In genomic region chr5:131751551-131751950, GRCh38 we compare ENCODE assay signal across 21 cellular contexts.
"Had no signal": no experiment of that assay in that cellular context is flagged by ENCODE, and none has a peak within 500 bp of the region (broad histone marks: within the 10 kb centered on the region; RNA-seq: fewer than 3 reads in every experiment).

No MANE protein-coding gene starts in this region.

- H3K36me3 Mint-ChIP-seq: immature natural killer cell; natural killer cell; stimulated activated effector memory CD8-positive, alpha-beta T cell treated with anti-CD3 and anti-CD28 coated beads, Interleukin-12 subunit alpha, Interleukin-12 subunit beta, amount 100 ng/mL, for 72 hours had no signal

- H3K9me3 Mint-ChIP-seq: immature natural killer cell; memory B cell; natural killer cell; neural crest cell; stimulated activated effector memory CD8-positive, alpha-beta T cell treated with anti-CD3 and anti-CD28 coated beads, Interleukin-12 subunit alpha, Interleukin-12 subunit beta, amount 100 ng/mL, for 72 hours; stimulated activated naive CD8-positive, alpha-beta T cell treated with anti-CD3 and anti-CD28 coated beads, Interleukin-15, Interleukin-2, amounts not matched to agents 100 ng/mL and 50 ng/mL, for 24 hours had no signal

- H3K27me3 Mint-ChIP-seq: memory B cell; stimulated activated naive CD8-positive, alpha-beta T cell treated with anti-CD3 and anti-CD28 coated beads, Interleukin-15, Interleukin-2, amounts not matched to agents 100 ng/mL and 50 ng/mL, for 24 hours had no signal

- H3K9me3 ChIP-seq: left ventricle myocardium inferior, lower lobe of right lung, right atrium auricular region, tibial artery, upper lobe of left lung, uterus had no signal

- H3K27ac Mint-ChIP-seq: endodermal cell; memory B cell; mesothelial cell of epicardium; natural killer cell; stimulated activated effector memory CD8-positive, alpha-beta T cell treated with anti-CD3 and anti-CD28 coated beads, Interleukin-12 subunit alpha, Interleukin-12 subunit beta, amount 100 ng/mL, for 72 hours; stimulated activated naive CD8-positive, alpha-beta T cell treated with anti-CD3 and anti-CD28 coated beads, Interleukin-15, Interleukin-2, amounts not matched to agents 100 ng/mL and 50 ng/mL, for 24 hours had no signal

- H3K4me1 Mint-ChIP-seq: endodermal cell had no signal

- H3K4me3 Mint-ChIP-seq: endodermal cell; immature natural killer cell; memory B cell; mesothelial cell of epicardium; natural killer cell; neural crest cell; stimulated activated effector memory CD8-positive, alpha-beta T cell treated with anti-CD3 and anti-CD28 coated beads, Interleukin-12 subunit alpha, Interleukin-12 subunit beta, amount 100 ng/mL, for 72 hours; stimulated activated naive CD8-positive, alpha-beta T cell treated with anti-CD3 and anti-CD28 coated beads, Interleukin-15, Interleukin-2, amounts not matched to agents 100 ng/mL and 50 ng/mL, for 24 hours had no signal

- ATAC-seq: left cardiac atrium; lower lobe of right lung; natural killer cell; stimulated activated effector memory CD8-positive, alpha-beta T cell treated with anti-CD3 and anti-CD28 coated beads, Interleukin-12 subunit alpha, Interleukin-12 subunit beta, amount 100 ng/mL, for 72 hours had no signal

- H3K27me3 ChIP-seq: right atrium auricular region, tibial artery, upper lobe of left lung, uterus had no signal

- H3K4me3 ChIP-seq: coronary artery, left ventricle myocardium inferior, lower lobe of right lung, right atrium auricular region, tibial artery, upper lobe of left lung, uterus had no signal

- H3K27ac ChIP-seq: coronary artery, left ventricle myocardium inferior, lower lobe of right lung, right atrium auricular region, tibial artery, upper lobe of left lung, uterus had no signal

- H3K4me1 ChIP-seq: uterus had no signal

- DNase-seq: effector CD4-positive, alpha-beta T cell; endodermal cell; immature natural killer cell; kidney; left cardiac atrium; left ventricle myocardium inferior; lower lobe of right lung; natural killer cell; small intestine; stimulated activated CD4-positive, alpha-beta T cell treated with anti-CD3 and anti-CD28 coated beads, Interleukin-12 subunit alpha, Interleukin-12 subunit beta, amount 100 ng/mL, for 4 hours; stimulated activated CD4-positive, alpha-beta T cell treated with anti-CD3 and anti-CD28 coated beads, Interleukin-2, amount 100 ng/mL, for 48 hours; tibial artery; uterus had no signal

- H3K36me3 ChIP-seq: lower lobe of right lung, right atrium auricular region, tibial artery, upper lobe of left lung, uterus had no signal
